In the genomic region with DNA sequence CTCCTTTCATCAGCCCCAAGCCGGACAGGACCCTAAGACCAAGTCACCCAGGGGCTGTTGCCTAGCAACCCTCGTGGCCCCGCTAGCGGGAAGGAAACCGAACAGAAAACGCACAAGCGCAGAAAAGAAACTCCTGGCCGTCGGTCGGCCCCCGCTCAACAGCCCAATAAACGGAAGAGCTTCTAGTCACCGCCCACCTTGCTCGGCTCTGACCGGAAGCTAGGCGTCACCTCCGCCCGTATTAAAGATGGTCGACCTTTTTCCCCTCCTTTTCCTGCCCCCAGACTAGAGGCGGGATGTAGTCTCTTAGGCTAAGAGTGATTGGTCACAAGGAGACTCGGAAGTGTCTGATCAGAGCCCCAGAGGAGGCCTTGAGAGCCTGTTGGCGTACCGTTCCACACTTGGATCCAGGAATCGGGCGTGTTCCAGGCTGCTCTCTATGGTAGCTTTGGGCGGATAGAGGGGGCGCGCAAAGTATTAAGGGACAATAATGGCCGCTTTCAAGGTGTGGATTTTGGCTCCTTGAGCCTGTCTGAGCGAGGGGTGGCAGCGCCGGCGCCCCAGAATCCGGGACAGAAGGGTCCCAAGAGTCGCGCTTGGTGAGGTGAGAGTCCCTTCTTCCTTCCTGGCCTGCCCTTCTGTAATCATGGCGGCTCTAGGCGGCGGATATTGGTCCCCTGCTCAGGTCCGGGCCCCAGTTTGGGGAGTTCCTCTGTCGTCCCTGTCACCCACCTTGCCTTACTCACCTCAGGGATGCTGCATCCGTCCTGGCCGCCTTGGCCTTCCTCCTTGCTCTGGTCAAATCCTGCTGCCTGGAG, we compare ENCODE assay signal across 1 cellular context.
A peak's percentile ranks its signal among the peaks of the same experiment; 100 is the strongest.
TF ChIP-seq lines count a peak whose summit lies in the region.

A gene (plus strand): TSS at position 400 of the 818 bp plus-strand sequence. CDS start 2,311 bp downstream, outside the sequence.
A gene (minus strand): TSS at position 173 of the 818 bp plus-strand sequence. CDS start 2,871 bp downstream, outside the sequence.

TF ChIP-seq in HepG2, 621 proteins besides CTCF, POLR2A, EP300 and RAD21 (continued from another document and continues in another):
- TF ChIP-seq, protein P1, sequence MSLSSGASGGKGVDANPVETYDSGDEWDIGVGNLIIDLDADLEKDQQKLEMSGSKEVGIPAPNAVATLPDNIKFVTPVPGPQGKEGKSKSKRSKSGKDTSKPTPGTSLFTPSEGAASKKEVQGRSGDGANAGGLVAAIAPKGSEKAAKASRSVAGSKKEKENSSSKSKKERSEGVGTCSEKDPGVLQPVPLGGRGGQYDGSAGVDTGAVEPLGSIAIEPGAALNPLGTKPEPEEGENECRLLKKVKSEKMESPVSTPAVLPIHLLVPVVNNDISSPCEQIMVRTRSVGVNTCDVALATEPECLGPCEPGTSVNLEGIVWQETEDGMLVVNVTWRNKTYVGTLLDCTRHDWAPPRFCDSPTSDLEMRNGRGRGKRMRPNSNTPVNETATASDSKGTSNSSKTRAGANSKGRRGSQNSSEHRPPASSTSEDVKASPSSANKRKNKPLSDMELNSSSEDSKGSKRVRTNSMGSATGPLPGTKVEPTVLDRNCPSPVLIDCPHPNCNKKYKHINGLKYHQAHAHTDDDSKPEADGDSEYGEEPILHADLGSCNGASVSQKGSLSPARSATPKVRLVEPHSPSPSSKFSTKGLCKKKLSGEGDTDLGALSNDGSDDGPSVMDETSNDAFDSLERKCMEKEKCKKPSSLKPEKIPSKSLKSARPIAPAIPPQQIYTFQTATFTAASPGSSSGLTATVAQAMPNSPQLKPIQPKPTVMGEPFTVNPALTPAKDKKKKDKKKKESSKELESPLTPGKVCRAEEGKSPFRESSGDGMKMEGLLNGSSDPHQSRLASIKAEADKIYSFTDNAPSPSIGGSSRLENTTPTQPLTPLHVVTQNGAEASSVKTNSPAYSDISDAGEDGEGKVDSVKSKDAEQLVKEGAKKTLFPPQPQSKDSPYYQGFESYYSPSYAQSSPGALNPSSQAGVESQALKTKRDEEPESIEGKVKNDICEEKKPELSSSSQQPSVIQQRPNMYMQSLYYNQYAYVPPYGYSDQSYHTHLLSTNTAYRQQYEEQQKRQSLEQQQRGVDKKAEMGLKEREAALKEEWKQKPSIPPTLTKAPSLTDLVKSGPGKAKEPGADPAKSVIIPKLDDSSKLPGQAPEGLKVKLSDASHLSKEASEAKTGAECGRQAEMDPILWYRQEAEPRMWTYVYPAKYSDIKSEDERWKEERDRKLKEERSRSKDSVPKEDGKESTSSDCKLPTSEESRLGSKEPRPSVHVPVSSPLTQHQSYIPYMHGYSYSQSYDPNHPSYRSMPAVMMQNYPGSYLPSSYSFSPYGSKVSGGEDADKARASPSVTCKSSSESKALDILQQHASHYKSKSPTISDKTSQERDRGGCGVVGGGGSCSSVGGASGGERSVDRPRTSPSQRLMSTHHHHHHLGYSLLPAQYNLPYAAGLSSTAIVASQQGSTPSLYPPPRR (CRISPR knock-in tag; IDR thresholded peaks at IDR 0.05; ENCODE audit: borderline replicate concordance), result no peak
- TF ChIP-seq HOXD1 (CRISPR knock-in tag; IDR thresholded peaks at IDR 0.05), result peak; percentile 44; the same call in 1 of the 2 replicates
- TF ChIP-seq ZFYVE20 (CRISPR knock-in tag; IDR thresholded peaks at IDR 0.05; ENCODE audit: borderline replicate concordance, low read depth), result no peak
- TF ChIP-seq HHEX (CRISPR knock-in tag; IDR thresholded peaks at IDR 0.05), result peak; percentile 64
- peak; percentile 67; the same call in 1 of the 2 replicates for TF ChIP-seq DNMT3B (CRISPR knock-in tag; conservative IDR thresholded peaks at IDR 0.05)
- peak; percentile 95 for TF ChIP-seq NFYB (CRISPR knock-in tag; IDR thresholded peaks at IDR 0.05)
- no peak for TF ChIP-seq CEBPB (IDR thresholded peaks at IDR 0.05; ENCODE audit: borderline replicate concordance, low read depth, low read length)
- TF ChIP-seq, protein P2, sequence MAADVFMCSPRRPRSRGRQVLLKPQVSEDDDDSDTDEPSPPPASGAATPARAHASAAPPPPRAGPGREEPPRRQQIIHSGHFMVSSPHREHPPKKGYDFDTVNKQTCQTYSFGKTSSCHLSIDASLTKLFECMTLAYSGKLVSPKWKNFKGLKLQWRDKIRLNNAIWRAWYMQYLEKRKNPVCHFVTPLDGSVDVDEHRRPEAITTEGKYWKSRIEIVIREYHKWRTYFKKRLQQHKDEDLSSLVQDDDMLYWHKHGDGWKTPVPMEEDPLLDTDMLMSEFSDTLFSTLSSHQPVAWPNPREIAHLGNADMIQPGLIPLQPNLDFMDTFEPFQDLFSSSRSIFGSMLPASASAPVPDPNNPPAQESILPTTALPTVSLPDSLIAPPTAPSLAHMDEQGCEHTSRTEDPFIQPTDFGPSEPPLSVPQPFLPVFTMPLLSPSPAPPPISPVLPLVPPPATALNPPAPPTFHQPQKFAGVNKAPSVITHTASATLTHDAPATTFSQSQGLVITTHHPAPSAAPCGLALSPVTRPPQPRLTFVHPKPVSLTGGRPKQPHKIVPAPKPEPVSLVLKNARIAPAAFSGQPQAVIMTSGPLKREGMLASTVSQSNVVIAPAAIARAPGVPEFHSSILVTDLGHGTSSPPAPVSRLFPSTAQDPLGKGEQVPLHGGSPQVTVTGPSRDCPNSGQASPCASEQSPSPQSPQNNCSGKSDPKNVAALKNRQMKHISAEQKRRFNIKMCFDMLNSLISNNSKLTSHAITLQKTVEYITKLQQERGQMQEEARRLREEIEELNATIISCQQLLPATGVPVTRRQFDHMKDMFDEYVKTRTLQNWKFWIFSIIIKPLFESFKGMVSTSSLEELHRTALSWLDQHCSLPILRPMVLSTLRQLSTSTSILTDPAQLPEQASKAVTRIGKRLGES (CRISPR knock-in tag; IDR thresholded peaks at IDR 0.05; ENCODE audit: borderline replicate concordance), result no peak; the same call in 1 of the 2 replicates
- TF ChIP-seq, protein P3, sequence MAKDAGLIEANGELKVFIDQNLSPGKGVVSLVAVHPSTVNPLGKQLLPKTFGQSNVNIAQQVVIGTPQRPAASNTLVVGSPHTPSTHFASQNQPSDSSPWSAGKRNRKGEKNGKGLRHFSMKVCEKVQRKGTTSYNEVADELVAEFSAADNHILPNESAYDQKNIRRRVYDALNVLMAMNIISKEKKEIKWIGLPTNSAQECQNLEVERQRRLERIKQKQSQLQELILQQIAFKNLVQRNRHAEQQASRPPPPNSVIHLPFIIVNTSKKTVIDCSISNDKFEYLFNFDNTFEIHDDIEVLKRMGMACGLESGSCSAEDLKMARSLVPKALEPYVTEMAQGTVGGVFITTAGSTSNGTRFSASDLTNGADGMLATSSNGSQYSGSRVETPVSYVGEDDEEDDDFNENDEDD (CRISPR knock-in tag; IDR thresholded peaks at IDR 0.05; ENCODE audit: borderline replicate concordance), result peak; percentile 69; the same call in 1 of the 2 replicates
- TF ChIP-seq RXRA (CRISPR knock-in tag; IDR thresholded peaks at IDR 0.05), result peak; percentile 34; the same call in 1 of the 2 replicates
- TF ChIP-seq, protein P4, sequence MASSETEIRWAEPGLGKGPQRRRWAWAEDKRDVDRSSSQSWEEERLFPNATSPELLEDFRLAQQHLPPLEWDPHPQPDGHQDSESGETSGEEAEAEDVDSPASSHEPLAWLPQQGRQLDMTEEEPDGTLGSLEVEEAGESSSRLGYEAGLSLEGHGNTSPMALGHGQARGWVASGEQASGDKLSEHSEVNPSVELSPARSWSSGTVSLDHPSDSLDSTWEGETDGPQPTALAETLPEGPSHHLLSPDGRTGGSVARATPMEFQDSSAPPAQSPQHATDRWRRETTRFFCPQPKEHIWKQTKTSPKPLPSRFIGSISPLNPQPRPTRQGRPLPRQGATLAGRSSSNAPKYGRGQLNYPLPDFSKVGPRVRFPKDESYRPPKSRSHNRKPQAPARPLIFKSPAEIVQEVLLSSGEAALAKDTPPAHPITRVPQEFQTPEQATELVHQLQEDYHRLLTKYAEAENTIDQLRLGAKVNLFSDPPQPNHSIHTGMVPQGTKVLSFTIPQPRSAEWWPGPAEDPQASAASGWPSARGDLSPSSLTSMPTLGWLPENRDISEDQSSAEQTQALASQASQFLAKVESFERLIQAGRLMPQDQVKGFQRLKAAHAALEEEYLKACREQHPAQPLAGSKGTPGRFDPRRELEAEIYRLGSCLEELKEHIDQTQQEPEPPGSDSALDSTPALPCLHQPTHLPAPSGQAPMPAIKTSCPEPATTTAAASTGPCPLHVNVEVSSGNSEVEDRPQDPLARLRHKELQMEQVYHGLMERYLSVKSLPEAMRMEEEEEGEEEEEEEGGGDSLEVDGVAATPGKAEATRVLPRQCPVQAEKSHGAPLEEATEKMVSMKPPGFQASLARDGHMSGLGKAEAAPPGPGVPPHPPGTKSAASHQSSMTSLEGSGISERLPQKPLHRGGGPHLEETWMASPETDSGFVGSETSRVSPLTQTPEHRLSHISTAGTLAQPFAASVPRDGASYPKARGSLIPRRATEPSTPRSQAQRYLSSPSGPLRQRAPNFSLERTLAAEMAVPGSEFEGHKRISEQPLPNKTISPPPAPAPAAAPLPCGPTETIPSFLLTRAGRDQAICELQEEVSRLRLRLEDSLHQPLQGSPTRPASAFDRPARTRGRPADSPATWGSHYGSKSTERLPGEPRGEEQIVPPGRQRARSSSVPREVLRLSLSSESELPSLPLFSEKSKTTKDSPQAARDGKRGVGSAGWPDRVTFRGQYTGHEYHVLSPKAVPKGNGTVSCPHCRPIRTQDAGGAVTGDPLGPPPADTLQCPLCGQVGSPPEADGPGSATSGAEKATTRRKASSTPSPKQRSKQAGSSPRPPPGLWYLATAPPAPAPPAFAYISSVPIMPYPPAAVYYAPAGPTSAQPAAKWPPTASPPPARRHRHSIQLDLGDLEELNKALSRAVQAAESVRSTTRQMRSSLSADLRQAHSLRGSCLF (CRISPR knock-in tag; IDR thresholded peaks at IDR 0.05; ENCODE audit: borderline replicate concordance), result no peak; the same call in 1 of the 2 replicates
- 0 out of 2 replicates have a peak, but pooled peaks have one; percentile 10 for TF ChIP-seq MEIS1 (CRISPR knock-in tag; IDR thresholded peaks at IDR 0.05; ENCODE audit: borderline replicate concordance)
- no peak for TF ChIP-seq NCOA2 (CRISPR knock-in tag; IDR thresholded peaks at IDR 0.05)
- TF ChIP-seq ZNF232 (CRISPR knock-in tag; IDR thresholded peaks at IDR 0.05; ENCODE audit: borderline replicate concordance), result peak; percentile 53; the same call in 1 of the 2 replicates
- peak; percentile 71; the same call in 1 of the 2 replicates for TF ChIP-seq NRL (CRISPR knock-in tag; IDR thresholded peaks at IDR 0.05; ENCODE audit: borderline replicate concordance)
- TF ChIP-seq, protein P5, sequence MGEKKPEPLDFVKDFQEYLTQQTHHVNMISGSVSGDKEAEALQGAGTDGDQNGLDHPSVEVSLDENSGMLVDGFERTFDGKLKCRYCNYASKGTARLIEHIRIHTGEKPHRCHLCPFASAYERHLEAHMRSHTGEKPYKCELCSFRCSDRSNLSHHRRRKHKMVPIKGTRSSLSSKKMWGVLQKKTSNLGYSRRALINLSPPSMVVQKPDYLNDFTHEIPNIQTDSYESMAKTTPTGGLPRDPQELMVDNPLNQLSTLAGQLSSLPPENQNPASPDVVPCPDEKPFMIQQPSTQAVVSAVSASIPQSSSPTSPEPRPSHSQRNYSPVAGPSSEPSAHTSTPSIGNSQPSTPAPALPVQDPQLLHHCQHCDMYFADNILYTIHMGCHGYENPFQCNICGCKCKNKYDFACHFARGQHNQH (CRISPR knock-in tag; IDR thresholded peaks at IDR 0.05), result peak; percentile 100
- TF ChIP-seq, protein P6, sequence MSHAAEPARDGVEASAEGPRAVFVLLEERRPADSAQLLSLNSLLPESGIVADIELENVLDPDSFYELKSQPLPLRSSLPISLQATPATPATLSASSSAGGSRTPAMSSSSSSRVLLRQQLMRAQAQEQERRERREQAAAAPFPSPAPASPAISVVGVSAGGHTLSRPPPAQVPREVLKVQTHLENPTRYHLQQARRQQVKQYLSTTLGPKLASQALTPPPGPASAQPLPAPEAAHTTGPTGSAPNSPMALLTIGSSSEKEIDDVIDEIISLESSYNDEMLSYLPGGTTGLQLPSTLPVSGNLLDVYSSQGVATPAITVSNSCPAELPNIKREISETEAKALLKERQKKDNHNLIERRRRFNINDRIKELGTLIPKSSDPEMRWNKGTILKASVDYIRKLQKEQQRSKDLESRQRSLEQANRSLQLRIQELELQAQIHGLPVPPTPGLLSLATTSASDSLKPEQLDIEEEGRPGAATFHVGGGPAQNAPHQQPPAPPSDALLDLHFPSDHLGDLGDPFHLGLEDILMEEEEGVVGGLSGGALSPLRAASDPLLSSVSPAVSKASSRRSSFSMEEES (CRISPR knock-in tag; IDR thresholded peaks at IDR 0.05), result peak; percentile 38; the same call in 1 of the 2 replicates
- TF ChIP-seq, protein P7, sequence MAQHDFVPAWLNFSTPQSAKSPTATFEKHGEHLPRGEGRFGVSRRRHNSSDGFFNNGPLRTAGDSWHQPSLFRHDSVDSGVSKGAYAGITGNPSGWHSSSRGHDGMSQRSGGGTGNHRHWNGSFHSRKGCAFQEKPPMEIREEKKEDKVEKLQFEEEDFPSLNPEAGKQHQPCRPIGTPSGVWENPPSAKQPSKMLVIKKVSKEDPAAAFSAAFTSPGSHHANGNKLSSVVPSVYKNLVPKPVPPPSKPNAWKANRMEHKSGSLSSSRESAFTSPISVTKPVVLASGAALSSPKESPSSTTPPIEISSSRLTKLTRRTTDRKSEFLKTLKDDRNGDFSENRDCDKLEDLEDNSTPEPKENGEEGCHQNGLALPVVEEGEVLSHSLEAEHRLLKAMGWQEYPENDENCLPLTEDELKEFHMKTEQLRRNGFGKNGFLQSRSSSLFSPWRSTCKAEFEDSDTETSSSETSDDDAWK (CRISPR knock-in tag; IDR thresholded peaks at IDR 0.05), result no peak
